In genomic region chr17:65055708-65056638, GRCh38 we compare ENCODE assay signal across 8 cellular contexts. TPM values are rescaled to one million over a fixed set of nuclear protein-coding genes. Genes with fewer than 3 reads are reported as not detected.
A peak's percentile ranks its signal among the peaks of the same experiment; 100 is the strongest.
DNase-seq lines count a peak whose midpoint lies in the region; ATAC-seq and TF ChIP-seq lines count a peak whose summit lies in the region.

No MANE protein-coding gene starts in this region.

- H3K27ac Mint-ChIP-seq in HFFc6: peak overlapping the region; percentile 99
- H3K27ac Mint-ChIP-seq in activated T-cell treated with anti-CD3 and anti-CD28 coated beads, Interleukin-2, amount 50 U/mL, for 24 hours: peak overlapping the region; percentile 100
- H3K27ac Mint-ChIP-seq in stimulated activated naive B cell treated with anti-CD40 and anti-IgM and Interleukin-4, amounts not matched to agents 10 μg/mL and 1 μg/mL and 100 μg/mL, for 72 hours: peak overlapping the region; percentile 99

- no peaks in the 10 kb centered on the region; the same call in none of the 2 replicates for H3K27me3 Mint-ChIP-seq in HFFc6 (ENCODE audit: insufficient read depth)
- H3K27me3 Mint-ChIP-seq in activated T-cell treated with anti-CD3 and anti-CD28 coated beads, Interleukin-2, amount 50 U/mL, for 24 hours: no peaks in the 10 kb centered on the region
- H3K27me3 Mint-ChIP-seq in stimulated activated naive B cell treated with anti-CD40 and anti-IgM and Interleukin-4, amounts not matched to agents 10 μg/mL and 1 μg/mL and 100 μg/mL, for 72 hours: no peaks in the 10 kb centered on the region

- intact Hi-C loops in esophagus muscularis mucosa (cut with DNase I): loop anchor here (2.0 to 5.0 kb wide), 2 partner anchors 45 to 79 kb away; no protein-coding TSS in a partner anchor

- H3K36me3 ChIP-seq in esophagus muscularis mucosa (peaks cover 9 to 27% (median 17%) of the 10 kb centered on the region in 4 donors), muscle layer of colon (ENCODE audit: insufficient read depth, low read length) (peaks cover 20% of the 10 kb centered on the region)

- peaks cover 29 to 62% (median 56%) of the 10 kb centered on the region in 4 donors for H3K4me1 ChIP-seq in esophagus muscularis mucosa
- H3K4me1 ChIP-seq in muscle layer of colon (ENCODE audit: insufficient read depth, low read length): peaks cover 36% of the 10 kb centered on the region

- H3K27me3 ChIP-seq in esophagus muscularis mucosa (no peaks in the 10 kb centered on the region), muscle layer of colon (ENCODE audit: control insufficient read depth in 1 of 2, insufficient read depth in 2 of 2, low read length in 2 of 2) (no peaks in the 10 kb centered on the region)

- TF ChIP-seq EP300 in esophagus muscularis mucosa (IDR thresholded peaks at IDR 0.05): no peak

- H3K9me3 ChIP-seq in esophagus muscularis mucosa: no peaks in the 10 kb centered on the region
- no peaks in the 10 kb centered on the region for H3K9me3 ChIP-seq in muscle layer of colon (ENCODE audit: low read length)

- DNase-seq in DMS153 treated with DMSO at 0.1 percent for 48 hours (lab: John Stamatoyannopoulos, UW; ENCODE audit: unreplicated experiment) (peak; percentile 20), DMS153 (lab: John Stamatoyannopoulos, UW) (no peak), HFFc6 (peak; percentile 36), NCI-H226 (peak; percentile 36), esophagus muscularis mucosa (ENCODE audit: extremely low spot score) (no peak)
- peak; percentile 81 for DNase-seq in activated T-cell treated with anti-CD3 and anti-CD28 coated beads, Interleukin-2, amount 50 U/mL, for 24 hours
- DNase-seq in stimulated activated naive B cell treated with anti-CD40 and anti-IgM and Interleukin-4, amounts not matched to agents 10 μg/mL and 1 μg/mL and 100 μg/mL, for 72 hours: peak; percentile 45

- WGBS in esophagus muscularis mucosa: 1% methylated on average over 20 of the region's 89 CpGs

- H3K4me3 ChIP-seq in esophagus muscularis mucosa: peak overlapping the region; percentile 91 to 95 (median 93)
- H3K4me3 ChIP-seq in muscle layer of colon (ENCODE audit: low read depth in 1 of 2, low read length in 2 of 2): peak overlapping the region; percentile 50 to 96

- TF ChIP-seq CTCF in HFFc6 (IDR thresholded peaks at IDR 0.05): no peak
- TF ChIP-seq CTCF in esophagus muscularis mucosa (IDR thresholded peaks at IDR 0.05): no peak

- peak; percentile 38 to 48 for ATAC-seq in stimulated activated naive B cell treated with anti-CD40 and anti-IgM and Interleukin-4, amounts not matched to agents 10 μg/mL and 1 μg/mL and 100 μg/mL, for 72 hours (replicated peaks)

- H3K9me3 Mint-ChIP-seq in HFFc6: no peaks in the 10 kb centered on the region
- no peaks in the 10 kb centered on the region for H3K9me3 Mint-ChIP-seq in activated T-cell treated with anti-CD3 and anti-CD28 coated beads, Interleukin-2, amount 50 U/mL, for 24 hours
- no peaks in the 10 kb centered on the region for H3K9me3 Mint-ChIP-seq in stimulated activated naive B cell treated with anti-CD40 and anti-IgM and Interleukin-4, amounts not matched to agents 10 μg/mL and 1 μg/mL and 100 μg/mL, for 72 hours

- peaks cover 16% of the 10 kb centered on the region for H3K36me3 Mint-ChIP-seq in HFFc6 (ENCODE audit: low read depth)
- peaks cover 53% of the 10 kb centered on the region for H3K36me3 Mint-ChIP-seq in activated T-cell treated with anti-CD3 and anti-CD28 coated beads, Interleukin-2, amount 50 U/mL, for 24 hours (ENCODE audit: low read depth)
- peaks cover 36 to 37% of the 10 kb centered on the region in 2 donors for H3K36me3 Mint-ChIP-seq in stimulated activated naive B cell treated with anti-CD40 and anti-IgM and Interleukin-4, amounts not matched to agents 10 μg/mL and 1 μg/mL and 100 μg/mL, for 72 hours

- H3K4me1 Mint-ChIP-seq in HFFc6 (ENCODE audit: low read depth): peaks cover 24% of the 10 kb centered on the region
- peaks cover 50% of the 10 kb centered on the region for H3K4me1 Mint-ChIP-seq in activated T-cell treated with anti-CD3 and anti-CD28 coated beads, Interleukin-2, amount 50 U/mL, for 24 hours (ENCODE audit: low read depth)
- H3K4me1 Mint-ChIP-seq in stimulated activated naive B cell treated with anti-CD40 and anti-IgM and Interleukin-4, amounts not matched to agents 10 μg/mL and 1 μg/mL and 100 μg/mL, for 72 hours: peaks cover 23 to 58% of the 10 kb centered on the region in 2 donors

- peak; percentile 58 for TF ChIP-seq POLR2A in esophagus muscularis mucosa (IDR thresholded peaks at IDR 0.05; ENCODE audit: low read depth)

- H3K4me3 Mint-ChIP-seq in HFFc6: peak overlapping the region; percentile 99
- peak overlapping the region; percentile 99 for H3K4me3 Mint-ChIP-seq in activated T-cell treated with anti-CD3 and anti-CD28 coated beads, Interleukin-2, amount 50 U/mL, for 24 hours
- peak overlapping the region; percentile 96 to 100 for H3K4me3 Mint-ChIP-seq in stimulated activated naive B cell treated with anti-CD40 and anti-IgM and Interleukin-4, amounts not matched to agents 10 μg/mL and 1 μg/mL and 100 μg/mL, for 72 hours

- peak overlapping the region; percentile 97 to 100 (median 99) for H3K27ac ChIP-seq in esophagus muscularis mucosa (replicated peaks in 1 of 4)
- peak overlapping the region; percentile 94 for H3K27ac ChIP-seq in muscle layer of colon (ENCODE audit: low read depth, low read length)

- H3K9ac ChIP-seq in muscle layer of colon (ENCODE audit: low read length): peak overlapping the region; percentile 77

RNA-seq across cellular contexts. Expression of gene GNA13, which starts 0.6 kb away (rescaled TPM):
- total RNA-seq in HFFc6 (2021; fragmentation: NEBNext Ultra II Directional; extraction: Animal tissue kit (Norgen Biotek cat#: 25700)): 10 to 100 TPM; 23.3 to 31.8 (median 27.9) TPM
- 10 to 100 TPM; 54.2 to 79.6 (median 69.2) TPM for total RNA-seq in esophagus muscularis mucosa

Comparison
In these comparisons a context has a peak if more than half of its experiments do, and no peak if none do; other contexts are left out.
1. DNase-seq: peak in DMS153 treated with DMSO at 0.1 percent for 48 hours (single experiment), HFFc6 (single experiment), NCI-H226 (single experiment), activated T-cell treated with anti-CD3 and anti-CD28 coated beads, Interleukin-2, amount 50 U/mL, for 24 hours (single experiment) and stimulated activated naive B cell treated with anti-CD40 and anti-IgM and Interleukin-4, amounts not matched to agents 10 μg/mL and 1 μg/mL and 100 μg/mL, for 72 hours (single experiment); none in DMS153 (single experiment) and esophagus muscularis mucosa (single experiment).
2. Peak in every context shown above with its lines, with median percentiles within 50 percentile points of each other: H3K27ac Mint-ChIP-seq and H3K4me3 Mint-ChIP-seq.